41 cellular contexts compared by ENCODE assay signal in genomic region chr6:36807143-36807542, GRCh38. TPM values are rescaled to one million over a fixed set of nuclear protein-coding genes. Genes with fewer than 3 reads are reported as not detected.
"Had no signal": no experiment of that assay in that cellular context is flagged by ENCODE, and none has a peak within 500 bp of the region (broad histone marks: within the 10 kb centered on the region; RNA-seq: fewer than 3 reads in every experiment).

No MANE protein-coding gene starts in this region.

- ATAC-seq: activated naive CD4-positive, alpha-beta T cell treated with anti-CD3 and anti-CD28 coated beads, Interleukin-2, amount 50 U/mL, for 72 hours; activated naive CD8-positive, alpha-beta T cell treated with anti-CD3 and anti-CD28 coated beads, Interleukin-2, amount 50 U/mL, for 24 hours; activated T-cell treated with anti-CD3 and anti-CD28 coated beads, Interleukin-2, amount 50 U/mL, for 4 hours; activated T-cell treated with anti-CD3 and anti-CD28 coated beads, Interleukin-2, amount 50 U/mL, for 72 hours; activated T-helper 17 cell treated with anti-CD3 and anti-CD28 coated beads, Interleukin-2, amount 50 U/mL, for 72 hours; body of pancreas had no signal

- FAIRE-seq: astrocyte, bronchial epithelial cell had no signal

- DNase-seq: activated effector memory CD4-positive, alpha-beta T cell treated with anti-CD3 and anti-CD28 coated beads, Interleukin-2, amount 50 U/mL, for 16 hours; activated effector memory CD4-positive, alpha-beta T cell treated with Interleukin-2 at 50 U/mL for 16 hours; activated gamma-delta T cell; activated gamma-delta T cell treated with Interleukin-2 at 50 U/mL for 16 hours; activated naive CD4-positive, alpha-beta T cell; activated naive CD4-positive, alpha-beta T cell treated with anti-CD3 and anti-CD28 coated beads for 36 hours; activated naive CD4-positive, alpha-beta T cell treated with anti-CD3 and anti-CD28 coated beads, Interleukin-2, amount 10 ng/mL, durations not matched to agents 7 days and 5 days; activated naive CD4-positive, alpha-beta T cell treated with anti-CD3 and anti-CD28 coated beads, Interleukin-2, amount 50 U/mL, for 16 hours; activated naive CD4-positive, alpha-beta T cell treated with Interleukin-2 at 50 U/mL for 16 hours; activated naive CD8-positive, alpha-beta T cell treated with anti-CD3 and anti-CD28 coated beads for 36 hours; activated naive CD8-positive, alpha-beta T cell treated with anti-CD3 and anti-CD28 coated beads, Interleukin-2, amount 10 ng/mL, durations not matched to agents 7 days and 5 days; activated naive CD8-positive, alpha-beta T cell treated with anti-CD3 and anti-CD28 coated beads, Interleukin-2, amount 50 U/mL, for 24 hours; activated T-cell treated with anti-CD3 and anti-CD28 coated beads, Interleukin-2, amount 50 U/mL, for 1 hour; activated T-cell treated with anti-CD3 and anti-CD28 coated beads, Interleukin-2, amount 50 U/mL, for 24 hours; activated T-cell treated with anti-CD3 and anti-CD28 coated beads, Interleukin-2, amount 50 U/mL, for 4 hours; activated T-cell treated with anti-CD3 and anti-CD28 coated beads, Interleukin-2, amount 50 U/mL, for 48 hours; activated T-cell treated with anti-CD3 and anti-CD28 coated beads, Interleukin-2, amount 50 U/mL, for 72 hours; adrenal gland; amniotic stem cell; amygdala; anterior cingulate cortex; aorta; body of pancreas; brain microvascular endothelial cell; caudate nucleus; central memory CD4-positive, alpha-beta T cell; cerebellar nuclear complex had no signal

- H3K9me3 Mint-ChIP-seq: activated naive CD4-positive, alpha-beta T cell treated with anti-CD3 and anti-CD28 coated beads for 36 hours; activated naive CD4-positive, alpha-beta T cell treated with anti-CD3 and anti-CD28 coated beads, Interleukin-2, amount 10 ng/mL, durations not matched to agents 7 days and 5 days; activated naive CD4-positive, alpha-beta T cell treated with anti-CD3 and anti-CD28 coated beads, Interleukin-2, amount 50 U/mL, for 24 hours; activated naive CD4-positive, alpha-beta T cell treated with anti-CD3 and anti-CD28 coated beads, Interleukin-2, amount 50 U/mL, for 72 hours; activated naive CD8-positive, alpha-beta T cell treated with anti-CD3 and anti-CD28 coated beads for 36 hours; activated naive CD8-positive, alpha-beta T cell treated with anti-CD3 and anti-CD28 coated beads, Interleukin-2, amount 10 ng/mL, durations not matched to agents 7 days and 5 days; activated naive CD8-positive, alpha-beta T cell treated with anti-CD3 and anti-CD28 coated beads, Interleukin-2, amount 50 U/mL, for 24 hours; activated T-cell treated with anti-CD3 and anti-CD28 coated beads, Interleukin-2, amount 50 U/mL, for 24 hours; activated T-cell treated with anti-CD3 and anti-CD28 coated beads, Interleukin-2, amount 50 U/mL, for 4 hours; activated T-cell treated with anti-CD3 and anti-CD28 coated beads, Interleukin-2, amount 50 U/mL, for 72 hours; activated T-helper 1 cell treated with anti-CD3 and anti-CD28 coated beads, Interleukin-12 subunit alpha, Interleukin-12 subunit beta, Interleukin-2, Interleukin-4 antibody, amounts not matched to agents 30 ng/mL and 10 ng/mL and 1 ng/mL, durations not matched to agents 14 hours and 24 hours and 36 hours; activated T-helper 17 cell treated with anti-CD3 and anti-CD28 coated beads, Interleukin-2, amount 50 U/mL, for 72 hours; activated T-helper 2 cell treated with anti-CD3 and anti-CD28 coated beads, Interferon-gamma antibody, Interleukin-2, Interleukin-4, amounts not matched to agents 10 μg/mL and 5 μg/mL and 100 μg/mL, durations not matched to agents 14 hours and 24 hours and 36 hours; central memory CD8-positive, alpha-beta T cell had no signal

- H3K4me1 Mint-ChIP-seq: activated naive CD4-positive, alpha-beta T cell treated with anti-CD3 and anti-CD28 coated beads, Interleukin-2, amount 10 ng/mL, durations not matched to agents 7 days and 5 days; activated naive CD4-positive, alpha-beta T cell treated with anti-CD3 and anti-CD28 coated beads, Interleukin-2, amount 50 U/mL, for 24 hours; activated naive CD8-positive, alpha-beta T cell treated with anti-CD3 and anti-CD28 coated beads for 36 hours; activated naive CD8-positive, alpha-beta T cell treated with anti-CD3 and anti-CD28 coated beads, Interleukin-2, amount 10 ng/mL, durations not matched to agents 7 days and 5 days; activated naive CD8-positive, alpha-beta T cell treated with anti-CD3 and anti-CD28 coated beads, Interleukin-2, amount 50 U/mL, for 24 hours; activated T-helper 17 cell treated with anti-CD3 and anti-CD28 coated beads, Interleukin-2, amount 50 U/mL, for 72 hours; central memory CD8-positive, alpha-beta T cell had no signal

- H3K36me3 Mint-ChIP-seq: activated naive CD4-positive, alpha-beta T cell treated with anti-CD3 and anti-CD28 coated beads, Interleukin-2, amount 10 ng/mL, durations not matched to agents 7 days and 5 days; activated naive CD4-positive, alpha-beta T cell treated with anti-CD3 and anti-CD28 coated beads, Interleukin-2, amount 50 U/mL, for 24 hours; activated naive CD4-positive, alpha-beta T cell treated with anti-CD3 and anti-CD28 coated beads, Interleukin-2, amount 50 U/mL, for 72 hours; activated naive CD8-positive, alpha-beta T cell; activated naive CD8-positive, alpha-beta T cell treated with anti-CD3 and anti-CD28 coated beads for 36 hours; activated naive CD8-positive, alpha-beta T cell treated with anti-CD3 and anti-CD28 coated beads, Interleukin-2, amount 10 ng/mL, durations not matched to agents 7 days and 5 days; brain had no signal

- H3K27me3 ChIP-seq: adrenal gland, ascending aorta, body of pancreas, breast epithelium, cardiac muscle cell had no signal

- H3K27me3 Mint-ChIP-seq: activated naive CD8-positive, alpha-beta T cell treated with anti-CD3 and anti-CD28 coated beads for 36 hours; activated T-cell treated with anti-CD3 and anti-CD28 coated beads, Interleukin-2, amount 50 U/mL, for 24 hours had no signal

- H3K9me3 ChIP-seq: adrenal gland, ascending aorta, body of pancreas, breast epithelium had no signal

- H3K36me3 ChIP-seq: adrenal gland, ascending aorta, brain microvascular endothelial cell, breast epithelium, cardiac muscle cell had no signal

- H3K4me3 ChIP-seq: adrenal gland, ascending aorta, body of pancreas, breast epithelium, cardiac muscle cell had no signal

- H3K27ac ChIP-seq: adrenal gland, ascending aorta, body of pancreas, brain microvascular endothelial cell, breast epithelium, cardiac muscle cell had no signal

- H3K27ac Mint-ChIP-seq: activated naive CD4-positive, alpha-beta T cell treated with anti-CD3 and anti-CD28 coated beads for 36 hours; activated naive CD4-positive, alpha-beta T cell treated with anti-CD3 and anti-CD28 coated beads, Interleukin-2, amount 10 ng/mL, durations not matched to agents 7 days and 5 days; activated naive CD4-positive, alpha-beta T cell treated with anti-CD3 and anti-CD28 coated beads, Interleukin-2, amount 50 U/mL, for 24 hours; activated naive CD4-positive, alpha-beta T cell treated with anti-CD3 and anti-CD28 coated beads, Interleukin-2, amount 50 U/mL, for 72 hours; activated naive CD8-positive, alpha-beta T cell; activated naive CD8-positive, alpha-beta T cell treated with anti-CD3 and anti-CD28 coated beads for 36 hours; activated naive CD8-positive, alpha-beta T cell treated with anti-CD3 and anti-CD28 coated beads, Interleukin-2, amount 10 ng/mL, durations not matched to agents 7 days and 5 days; activated naive CD8-positive, alpha-beta T cell treated with anti-CD3 and anti-CD28 coated beads, Interleukin-2, amount 50 U/mL, for 24 hours; activated T-cell treated with anti-CD3 and anti-CD28 coated beads, Interleukin-2, amount 50 U/mL, for 24 hours; activated T-cell treated with anti-CD3 and anti-CD28 coated beads, Interleukin-2, amount 50 U/mL, for 72 hours; activated T-helper 1 cell treated with anti-CD3 and anti-CD28 coated beads, Interleukin-12 subunit alpha, Interleukin-12 subunit beta, Interleukin-2, Interleukin-4 antibody, amounts not matched to agents 30 ng/mL and 10 ng/mL and 1 ng/mL, durations not matched to agents 14 hours and 24 hours and 36 hours; activated T-helper 17 cell treated with anti-CD3 and anti-CD28 coated beads, Interleukin-2, amount 50 U/mL, for 72 hours; activated T-helper 2 cell treated with anti-CD3 and anti-CD28 coated beads, Interferon-gamma antibody, Interleukin-2, Interleukin-4, amounts not matched to agents 10 μg/mL and 5 μg/mL and 100 μg/mL, durations not matched to agents 14 hours and 24 hours and 36 hours had no signal

- H3K4me3 Mint-ChIP-seq: activated naive CD4-positive, alpha-beta T cell treated with anti-CD3 and anti-CD28 coated beads for 36 hours; activated naive CD4-positive, alpha-beta T cell treated with anti-CD3 and anti-CD28 coated beads, Interleukin-2, amount 10 ng/mL, durations not matched to agents 7 days and 5 days; activated naive CD4-positive, alpha-beta T cell treated with anti-CD3 and anti-CD28 coated beads, Interleukin-2, amount 50 U/mL, for 24 hours; activated naive CD8-positive, alpha-beta T cell; activated naive CD8-positive, alpha-beta T cell treated with anti-CD3 and anti-CD28 coated beads for 36 hours; activated naive CD8-positive, alpha-beta T cell treated with anti-CD3 and anti-CD28 coated beads, Interleukin-2, amount 10 ng/mL, durations not matched to agents 7 days and 5 days; activated naive CD8-positive, alpha-beta T cell treated with anti-CD3 and anti-CD28 coated beads, Interleukin-2, amount 50 U/mL, for 24 hours; activated T-cell treated with anti-CD3 and anti-CD28 coated beads, Interleukin-2, amount 50 U/mL, for 24 hours; activated T-cell treated with anti-CD3 and anti-CD28 coated beads, Interleukin-2, amount 50 U/mL, for 4 hours; activated T-cell treated with anti-CD3 and anti-CD28 coated beads, Interleukin-2, amount 50 U/mL, for 72 hours; activated T-helper 1 cell treated with anti-CD3 and anti-CD28 coated beads, Interleukin-12 subunit alpha, Interleukin-12 subunit beta, Interleukin-2, Interleukin-4 antibody, amounts not matched to agents 30 ng/mL and 10 ng/mL and 1 ng/mL, durations not matched to agents 14 hours and 24 hours and 36 hours; activated T-helper 17 cell treated with anti-CD3 and anti-CD28 coated beads, Interleukin-2, amount 50 U/mL, for 72 hours; central memory CD8-positive, alpha-beta T cell had no signal

- H3K4me1 ChIP-seq: adrenal gland, ascending aorta, body of pancreas, breast epithelium had no signal

RNA-seq across cellular contexts. Expression of gene CPNE5, which starts 32.1 kb away (rescaled TPM):
- total RNA-seq: bronchial epithelial cell, chondrocyte had no signal
